In genomic region chr7:102306916-102307677, GRCh38 we compare ENCODE assay signal across 8 cellular contexts. TPM values are rescaled to one million over a fixed set of nuclear protein-coding genes. Genes with fewer than 3 reads are reported as not detected.
DNase-seq lines count a peak whose midpoint lies in the region; ATAC-seq, FAIRE-seq and TF ChIP-seq lines count a peak whose summit lies in the region.

No MANE protein-coding gene starts in this region.

- POLR2A ChIA-PET in H1 (lab: Charles Lee; ENCODE audit: partially characterized antibody): interaction anchor here (1.0 to 1.2 kb wide), 3 partner anchors 11 to 89 kb away, joined by 3 to 4 read pairs (median 3); partner anchors contain the start of gene PRKRIP1
- POLR2A ChIA-PET in HEK293T (lab: Yijun Ruan, JAX): no interaction called here

- H2AK5ac ChIP-seq in H1 (ENCODE audit: low read depth, low read length): peak overlapping the region; percentile 95
- H2AK5ac ChIP-seq in neuronal stem cell (ENCODE audit: low read depth, low read length): peak overlapping the region; percentile 20

- H3K79me1 ChIP-seq in H1 (ENCODE audit: low read depth, low read length) (no peaks in the 10 kb centered on the region), neuronal stem cell (ENCODE audit: low read depth, low read length) (peaks cover 1% of the 10 kb centered on the region)

- H3K27ac ChIP-seq in Peyer's patch: peak overlapping the region in 3 of 4 donors; percentile 39 to 76 (median 65)
- no peak overlapping the region for H3K27ac ChIP-seq in H1 (ENCODE audit: low read depth, low read length)
- no peak overlapping the region for H3K27ac ChIP-seq in neuronal stem cell (replicated peaks; ENCODE audit: low read length)

- no peak overlapping the region for H4K8ac ChIP-seq in H1 (ENCODE audit: extremely low read depth, insufficient read depth, low read length)
- H4K8ac ChIP-seq in neuronal stem cell (ENCODE audit: low read depth, low read length): no peak overlapping the region

- H3K4me3 ChIP-seq in Peyer's patch (peak overlapping the region; percentile 9 to 42 (median 33)), H1 (ENCODE audit: extremely low read depth in 1 of 4, insufficient read depth in 2 of 4, low read depth in 3 of 4, low read length in 4 of 4) (no peak overlapping the region), neuronal stem cell (ENCODE audit: low read length in 2 of 2) (no peak overlapping the region)

- H3K23me2 ChIP-seq in H1 (ENCODE audit: low read depth, low read length): no peaks in the 10 kb centered on the region

- no peaks in the 10 kb centered on the region; a peak in 1 of 4 replicates for H3K79me2 ChIP-seq in H1 (ENCODE audit: control insufficient read depth in 1 of 2, insufficient read depth in 2 of 2, low read length in 2 of 2)

- CTCF ChIA-PET in H1 (lab: Charles Lee; ENCODE audit: partially characterized antibody) (interaction anchor here (0.6 to 12.9 kb wide), 8 partner anchors 11 to 86 kb away, joined by 3 to 134 read pairs (median 3); no protein-coding TSS in a partner anchor), HEK293T (lab: Yijun Ruan, JAX) (interaction anchor here (0.6 kb wide), 1 partner anchor 1163 kb away, joined by 5 read pairs; no protein-coding TSS in a partner anchor)

- no peak overlapping the region for H4K5ac ChIP-seq in H1 (ENCODE audit: insufficient read length, low read depth, low read length)

- H3K9ac ChIP-seq in H1 (replicated peaks in 1 of 4; ENCODE audit: extremely low read depth in 1 of 4, low read depth in 3 of 4, low read length in 3 of 4) (no peak overlapping the region), neuronal stem cell (ENCODE audit: low read depth, low read length, poor library complexity) (no peak overlapping the region)

- H3K56ac ChIP-seq in H1 (replicated peaks; ENCODE audit: insufficient read length, low read depth, low read length): no peak overlapping the region

- ATAC-seq in GM19328 (IDR thresholded peaks at IDR 0.05; ENCODE audit: unreplicated experiment) (peak; percentile 64), HG03280 (IDR thresholded peaks at IDR 0.05; ENCODE audit: unreplicated experiment) (peak; percentile 64)

- H3K27me3 ChIP-seq in Peyer's patch: no peaks in the 10 kb centered on the region
- H3K27me3 ChIP-seq in H1 (replicated peaks in 1 of 4; ENCODE audit: control insufficient read depth in 3 of 4, extremely low read depth in 1 of 4, insufficient read depth in 3 of 4, low read length in 3 of 4): no peaks in the 10 kb centered on the region
- no peaks in the 10 kb centered on the region for H3K27me3 ChIP-seq in neuronal stem cell (ENCODE audit: control insufficient read depth in 3 of 3, insufficient read depth in 3 of 3, low read depth in 1 of 3, low read length in 3 of 3)

- H2BK15ac ChIP-seq in H1 (ENCODE audit: low read length) (no peak overlapping the region), neuronal stem cell (ENCODE audit: low read length) (peak overlapping the region; percentile 47)

- H3K18ac ChIP-seq in H1 (ENCODE audit: extremely low read depth, low read length): no peak overlapping the region
- peak overlapping the region; percentile 53 for H3K18ac ChIP-seq in neuronal stem cell (ENCODE audit: low read length)

- no peaks in the 10 kb centered on the region for H3K9me3 ChIP-seq in Peyer's patch
- no peaks in the 10 kb centered on the region for H3K9me3 ChIP-seq in H1 (ENCODE audit: insufficient read depth in 2 of 2, low read depth in 1 of 2, low read length in 1 of 2)
- no peaks in the 10 kb centered on the region for H3K9me3 ChIP-seq in neuronal stem cell (replicated peaks in 1 of 2; ENCODE audit: control insufficient read depth in 2 of 2, insufficient read depth in 1 of 2, low read depth in 1 of 2, low read length in 2 of 2)

- H3K36me3 ChIP-seq in Peyer's patch (no peaks in the 10 kb centered on the region), H1 (ENCODE audit: control insufficient read depth in 2 of 4, insufficient read depth in 4 of 4, low read length in 3 of 4) (peaks cover 0 to 5% (median under 1%) of the 10 kb centered on the region in 4 experiments; a peak in 1 of 8 replicates), neuronal stem cell (replicated peaks in 1 of 2; ENCODE audit: control insufficient read depth in 2 of 2, insufficient read depth in 2 of 2, low read length in 2 of 2) (peaks cover 2 to 35% of the 10 kb centered on the region in 2 donors)

- 0 out of 2 replicates have a peak overlapping the region, but pooled peaks have one; percentile 2 for H2BK20ac ChIP-seq in H1 (ENCODE audit: low read length)

- TF ChIP-seq CTCF in Peyer's patch (IDR thresholded peaks at IDR 0.05) (no peak), H1 (IDR thresholded peaks at IDR 0.05; ENCODE audit: control extremely low read depth in 1 of 3, insufficient read depth in 1 of 3, low read depth in 1 of 3, low read length in 3 of 3) (no peak)

- TF ChIP-seq POLR2A in Peyer's patch (IDR thresholded peaks at IDR 0.05) (no peak), H1 (IDR thresholded peaks at IDR 0.05; ENCODE audit: control extremely low read depth in 1 of 2, low read depth in 2 of 2, low read length in 2 of 2) (no peak)

- no peak for TF ChIP-seq RAD21 in H1 (IDR thresholded peaks at IDR 0.05 in 1 of 2, conservative IDR thresholded peaks at IDR 0.05 in 1 of 2; ENCODE audit: low read depth in 2 of 2, low read length in 2 of 2)

- H3K4me1 ChIP-seq in Peyer's patch (peaks cover 0 to 27% (median 19%) of the 10 kb centered on the region in 4 donors), H1 (replicated peaks in 1 of 4; ENCODE audit: control insufficient read depth in 3 of 4, insufficient read depth in 4 of 4, low read length in 3 of 4) (peaks cover 5 to 13% (median 9%) of the 10 kb centered on the region in 4 experiments), neuronal stem cell (ENCODE audit: control insufficient read depth in 2 of 2, insufficient read depth in 1 of 2, low read depth in 1 of 2, low read length in 2 of 2) (peaks cover 5 to 16% of the 10 kb centered on the region in 2 donors)

- H2BK120ac ChIP-seq in H1 (replicated peaks; ENCODE audit: low read depth, low read length): no peak overlapping the region
- H2BK120ac ChIP-seq in neuronal stem cell (ENCODE audit: low read depth, low read length): no peak overlapping the region

- H3K14ac ChIP-seq in H1 (ENCODE audit: insufficient read length) (no peak overlapping the region), neuronal stem cell (ENCODE audit: low read length) (no peak overlapping the region)

- peak overlapping the region in 1 of 2 experiments; percentile 53; a peak in 2 of 4 replicates for H3K4me2 ChIP-seq in H1 (ENCODE audit: insufficient read depth in 1 of 2, low read depth in 2 of 2, low read length in 2 of 2)
- no peak overlapping the region for H3K4me2 ChIP-seq in neuronal stem cell (ENCODE audit: insufficient read depth, low read length, poor library complexity, severe bottlenecking)

- H2BK12ac ChIP-seq in H1 (ENCODE audit: low read depth, low read length) (peak overlapping the region; percentile 60), neuronal stem cell (ENCODE audit: low read length) (no peak overlapping the region)

- H4K91ac ChIP-seq in H1 (replicated peaks; ENCODE audit: insufficient read length, low read length): peak overlapping the region; percentile 86
- no peak overlapping the region for H4K91ac ChIP-seq in neuronal stem cell (ENCODE audit: low read depth, low read length, poor library complexity)

- DNase-seq in EL (peak; percentile 57), Peyer's patch (peak; percentile 71 to 94 (median 90)), H1 (ENCODE audit: low read depth in 1 of 2, low spot score in 2 of 2) (peak in 1 of 2 experiments; percentile 47), neuronal stem cell (ENCODE audit: low spot score) (no peak), HEK293T (ENCODE audit: extremely low spot score) (no peak), NCI-H2029 (lab: John Stamatoyannopoulos, UW) (no peak)

- no peak overlapping the region for H3K23ac ChIP-seq in H1 (ENCODE audit: insufficient read length)
- no peak overlapping the region for H3K23ac ChIP-seq in neuronal stem cell (ENCODE audit: low read depth, low read length, poor library complexity)

- H2BK5ac ChIP-seq in H1 (ENCODE audit: low read depth, low read length) (peak overlapping the region; percentile 7), neuronal stem cell (ENCODE audit: low read length) (no peak overlapping the region)

- H3K4ac ChIP-seq in H1 (replicated peaks; ENCODE audit: insufficient read length, low read depth, low read length): no peak overlapping the region
- no peak overlapping the region for H3K4ac ChIP-seq in neuronal stem cell (ENCODE audit: low read length)

- no peak for FAIRE-seq in H1 (lab: Jason Lieb, UNC)

- H4K20me1 ChIP-seq in H1 (replicated peaks in 1 of 2; ENCODE audit: control insufficient read depth in 1 of 2, insufficient read depth in 2 of 2, low read length in 2 of 2): peaks cover 4 to 5% of the 10 kb centered on the region in 2 experiments

- TF ChIP-seq EP300 in H1 (IDR thresholded peaks at IDR 0.05; ENCODE audit: borderline replicate concordance in 1 of 2, low read depth in 2 of 2, low read length in 2 of 2): no peak

- no peak overlapping the region for H2AFZ ChIP-seq in H1 (ENCODE audit: low read length)
- H2AFZ ChIP-seq in neuronal stem cell (ENCODE audit: low read length): peak overlapping the region; percentile 13

- WGBS in H1 (ENCODE audit: extremely low coverage in 1 of 2, insufficient coverage in 1 of 2, insufficient read length in 1 of 2, insufficient replicate concordance in 2 of 2, low coverage in 1 of 2, low lambda C conversion rate in 2 of 2, missing lambda C conversion rate in 1 of 2), 2 experiments: 64% methylated on average over 17 of the region's 17 CpGs; no CpG with 5 or more reads in 1 of the 2 experiments
- WGBS in neuronal stem cell (ENCODE audit: extremely low coverage in 2 of 2, insufficient read length in 2 of 2, insufficient replicate concordance in 1 of 2), 2 donors: no CpG with 5 or more reads among the region's 17 CpGs

RNA-seq across cellular contexts. Expression of gene SH2B2, which starts 20.4 kb away (rescaled TPM):
- total RNA-seq in Peyer's patch: 10 to 100 TPM in 1 of 4 donors, 1 to 10 TPM in 3; 1.8 to 13.2 (median 2.7) TPM
- total RNA-seq in H1 (2021; fragmentation: NEBNext Ultra II Directional; extraction: Animal tissue kit (Norgen Biotek cat#: 25700)): 17.5 and 18.7 TPM in 2 replicates
- polyA plus RNA-seq in H1 (2011; rRNA removed): 11.5 and 21.0 TPM in 2 replicates
- polyA plus RNA-seq in H1 (2011; cell fraction: cytosol; rRNA removed): 11.9 TPM
- 13.6 TPM for polyA plus RNA-seq in H1 (2011; cell fraction: nucleus; rRNA removed)
- 4.5 to 12.5 TPM (median 10.7 TPM) in 4 replicates for polyA plus RNA-seq in H1 (2012, experiment 1 of 2)
- polyA plus RNA-seq in H1 (2012, experiment 2 of 2): 6.4 TPM
- 6.5 TPM for polyA plus RNA-seq in H1 (2013, experiment 1 of 2)
- 7.5 TPM for polyA plus RNA-seq in H1 (2013, experiment 2 of 2)
- polyA minus RNA-seq in H1 (2011; rRNA and poly(A)+ RNA removed): 5.3 and 6.7 TPM in 2 replicates
- polyA minus RNA-seq in H1 (2011; cell fraction: cytosol; rRNA and poly(A)+ RNA removed): 11.3 TPM
- polyA minus RNA-seq in H1 (2011; cell fraction: nucleus; rRNA and poly(A)+ RNA removed): 7.5 TPM
- 9.5 TPM for polyA plus RNA-seq in neuronal stem cell (2013, experiment 1 of 2)
- 9.6 TPM for polyA plus RNA-seq in neuronal stem cell (2013, experiment 2 of 2)

RNA-seq across cellular contexts. Expression of gene SPDYE6, which starts 49.1 kb away (rescaled TPM):
- total RNA-seq in Peyer's patch: not detected
- total RNA-seq in H1 (2021; fragmentation: NEBNext Ultra II Directional; extraction: Animal tissue kit (Norgen Biotek cat#: 25700)): not detected in 2 replicates
- polyA plus RNA-seq in H1 (2011; rRNA removed): not detected in 2 replicates
- polyA plus RNA-seq in H1 (2011; cell fraction: cytosol; rRNA removed): not detected
- polyA plus RNA-seq in H1 (2011; cell fraction: nucleus; rRNA removed): not detected
- 2.5 to 3.1 TPM (median 2.7 TPM) in 4 replicates for polyA plus RNA-seq in H1 (2012, experiment 1 of 2)
- 0.63 TPM for polyA plus RNA-seq in H1 (2012, experiment 2 of 2)
- not detected for polyA plus RNA-seq in H1 (2013, experiment 1 of 2)
- not detected for polyA plus RNA-seq in H1 (2013, experiment 2 of 2)
- not detected in 2 replicates for polyA minus RNA-seq in H1 (2011; rRNA and poly(A)+ RNA removed)
- polyA minus RNA-seq in H1 (2011; cell fraction: cytosol; rRNA and poly(A)+ RNA removed): not detected
- polyA minus RNA-seq in H1 (2011; cell fraction: nucleus; rRNA and poly(A)+ RNA removed): not detected
- not detected for polyA plus RNA-seq in neuronal stem cell (2013, experiment 1 of 2)
- polyA plus RNA-seq in neuronal stem cell (2013, experiment 2 of 2): not detected

Comparison
In these comparisons a context has a peak if more than half of its experiments do, and no peak if none do; other contexts are left out.
1. DNase-seq: peak in EL (single experiment) and Peyer's patch (3 of 3); none in neuronal stem cell (single experiment), HEK293T (single experiment) and NCI-H2029 (single experiment).
2. H3K27ac ChIP-seq: peak in Peyer's patch (3 of 4); none in H1 (single experiment) and neuronal stem cell (single experiment).
3. H3K4me3 ChIP-seq: peak in Peyer's patch (4 of 4); none in H1 (0 of 4) and neuronal stem cell (0 of 2).